ENCODE assay signal across 9 cellular contexts in the genomic region with DNA sequence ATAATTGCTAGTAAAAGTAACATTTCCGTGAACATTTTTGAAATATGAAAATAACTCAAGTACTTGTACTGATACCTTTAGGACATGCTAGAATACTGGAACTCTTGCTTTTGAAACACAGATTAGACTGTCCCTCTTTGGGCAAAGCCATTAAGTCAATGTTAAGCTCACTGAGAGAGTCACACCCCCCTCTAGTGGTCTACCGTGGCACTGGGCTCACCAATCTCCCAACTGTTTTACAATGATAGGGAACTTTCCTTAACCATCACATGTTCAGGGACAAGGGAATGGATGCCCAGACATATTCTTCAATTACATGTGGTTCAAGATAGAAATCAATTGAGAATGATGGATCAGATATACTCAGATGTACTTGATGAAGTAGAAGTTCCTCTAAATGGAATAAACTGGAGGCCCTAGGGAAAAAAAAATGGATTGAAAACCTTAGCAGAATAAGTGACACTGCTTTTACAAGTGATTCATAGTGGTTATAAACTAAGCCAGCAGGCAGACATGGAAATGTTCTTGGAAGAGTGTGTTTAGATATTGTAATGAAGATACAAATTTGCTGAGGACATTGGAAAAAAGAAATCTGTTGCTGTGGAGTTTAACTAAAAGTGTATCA. TPM values are rescaled to one million over a fixed set of nuclear protein-coding genes. Genes with fewer than 3 reads are reported as not detected.
A peak's percentile ranks its signal among the peaks of the same experiment; 100 is the strongest.
DNase-seq lines count a peak whose midpoint lies in the region; ATAC-seq and TF ChIP-seq lines count a peak whose summit lies in the region.
"Had no signal": no experiment of that assay in that cellular context is flagged by ENCODE, and none has a peak within 500 bp of the region (broad histone marks: within the 10 kb centered on the region; RNA-seq: fewer than 3 reads in every experiment).

No MANE protein-coding gene starts in this region.

- intact Hi-C loops in left cardiac atrium (cut with DNase I) = loop anchor here in 1 of 2 donors (5.0 to 10.0 kb wide), 2 partner anchors 130 to 582 kb away; no protein-coding TSS in a partner anchor

- H4K20me1 ChIP-seq in KMS-11 (ENCODE audit: insufficient read depth) = no peaks in the 10 kb centered on the region
- H4K20me1 ChIP-seq in SU-DHL-6 (ENCODE audit: low read depth, low read length) = no peaks in the 10 kb centered on the region

- H3K27me3 Mint-ChIP-seq in activated naive CD8-positive, alpha-beta T cell treated with anti-CD3 and anti-CD28 coated beads, Interleukin-2, amount 50 U/mL, for 24 hours = peaks cover 3% of the 10 kb centered on the region

- no peak for ATAC-seq in activated naive CD8-positive, alpha-beta T cell treated with anti-CD3 and anti-CD28 coated beads, Interleukin-2, amount 50 U/mL, for 24 hours
- ATAC-seq in left cardiac atrium (peak; percentile 57 to 70), GM21723 (IDR thresholded peaks at IDR 0.05; ENCODE audit: unreplicated experiment) (no peak)

- H3K9ac ChIP-seq in KMS-11 (no peak overlapping the region), SU-DHL-6 (ENCODE audit: low read length) (no peak overlapping the region)

- H3K79me2 ChIP-seq in KMS-11 (ENCODE audit: insufficient read depth, low read depth) (no peaks in the 10 kb centered on the region), SU-DHL-6 (ENCODE audit: insufficient read depth, low read length) (no peaks in the 10 kb centered on the region)

- H3K27me3 ChIP-seq in KMS-11 (ENCODE audit: insufficient read depth, low read depth) = no peaks in the 10 kb centered on the region
- no peaks in the 10 kb centered on the region for H3K27me3 ChIP-seq in SU-DHL-6 (ENCODE audit: low read length)

- no peaks in the 10 kb centered on the region for H3K4me1 Mint-ChIP-seq in activated naive CD8-positive, alpha-beta T cell treated with anti-CD3 and anti-CD28 coated beads, Interleukin-2, amount 50 U/mL, for 24 hours

- H3F3A ChIP-seq in SU-DHL-6 (ENCODE audit: insufficient read depth) = no peaks in the 10 kb centered on the region

- no peaks in the 10 kb centered on the region for H3K9me2 ChIP-seq in SU-DHL-6 (replicated peaks; ENCODE audit: insufficient read depth, low read length)

- H3K4me3 Mint-ChIP-seq in activated naive CD8-positive, alpha-beta T cell treated with anti-CD3 and anti-CD28 coated beads, Interleukin-2, amount 50 U/mL, for 24 hours = no peak overlapping the region

- H3K9me3 ChIP-seq in SU-DHL-6 (ENCODE audit: insufficient read depth, low read length) = no peaks in the 10 kb centered on the region

- H3K9me3 Mint-ChIP-seq in activated naive CD8-positive, alpha-beta T cell treated with anti-CD3 and anti-CD28 coated beads, Interleukin-2, amount 50 U/mL, for 24 hours = no peaks in the 10 kb centered on the region

- H2AFZ ChIP-seq in KMS-11 (ENCODE audit: low read depth) (no peak overlapping the region), SU-DHL-6 (ENCODE audit: low read depth, low read length, severe bottlenecking) (no peak overlapping the region)

- no peaks in the 10 kb centered on the region for H3K36me3 ChIP-seq in KMS-11 (ENCODE audit: insufficient read depth)
- no peaks in the 10 kb centered on the region for H3K36me3 ChIP-seq in SU-DHL-6 (ENCODE audit: low read length)

- H3K27ac Mint-ChIP-seq in activated naive CD8-positive, alpha-beta T cell treated with anti-CD3 and anti-CD28 coated beads, Interleukin-2, amount 50 U/mL, for 24 hours = no peak overlapping the region

- TF ChIP-seq CTCF in KMS-11 (conservative IDR thresholded peaks at IDR 0.05; ENCODE audit: low read depth, low read length) (peak; percentile 88), SU-DHL-6 (IDR thresholded peaks at IDR 0.05; ENCODE audit: insufficient read depth, low read length, poor library complexity, severe bottlenecking) (peak; percentile 95)

- no peak overlapping the region for H3K4me3 ChIP-seq in KMS-11 (IDR thresholded peaks at IDR 0.05; ENCODE audit: insufficient read depth, low read depth, low read length)
- no peak overlapping the region for H3K4me3 ChIP-seq in SU-DHL-6 (ENCODE audit: insufficient read depth, low read length, poor library complexity, severe bottlenecking)

- no peaks in the 10 kb centered on the region for H3K4me1 ChIP-seq in KMS-11 (ENCODE audit: low read depth, poor library complexity, severe bottlenecking)

- DNase-seq in EL (peak; percentile 68), left cardiac atrium (peak; percentile 66), renal cortical epithelial cell (ENCODE audit: low read depth) (peak; percentile 43), occipital lobe (lab: John Stamatoyannopoulos, UW) (no peak)
- DNase-seq in activated naive CD8-positive, alpha-beta T cell treated with anti-CD3 and anti-CD28 coated beads, Interleukin-2, amount 50 U/mL, for 24 hours = peak; percentile 74

- H3K36me3 Mint-ChIP-seq in activated naive CD8-positive, alpha-beta T cell treated with anti-CD3 and anti-CD28 coated beads, Interleukin-2, amount 50 U/mL, for 24 hours (ENCODE audit: low read depth) = no peaks in the 10 kb centered on the region

- H3K4me2 ChIP-seq in KMS-11 (no peak overlapping the region), SU-DHL-6 (ENCODE audit: low read depth, low read length, poor library complexity, severe bottlenecking) (no peak overlapping the region)

- no peak overlapping the region for H3K27ac ChIP-seq in KMS-11
- no peak overlapping the region for H3K27ac ChIP-seq in SU-DHL-6 (ENCODE audit: low read depth, low read length)
- H3K27ac ChIP-seq: epithelial cell of prostate had no signal

RNA-seq across cellular contexts. Expression of a gene that starts 17.8 kb away (rescaled TPM):
- total RNA-seq in left cardiac atrium (not detected), renal cortical epithelial cell (not detected in 2 replicates), occipital lobe (not detected)

RNA-seq across cellular contexts. Expression of a gene that starts 42.0 kb away (rescaled TPM):
- total RNA-seq in left cardiac atrium = not detected
- total RNA-seq in renal cortical epithelial cell = not detected in 2 replicates
- not detected for total RNA-seq in occipital lobe

RNA-seq across cellular contexts. Expression of a gene that starts 59.8 kb away (rescaled TPM):
- total RNA-seq in left cardiac atrium (not detected), renal cortical epithelial cell (not detected in 2 replicates), occipital lobe (not detected)

Comparison
In these comparisons a context has a peak if more than half of its experiments do, and no peak if none do; other contexts are left out.
1. ATAC-seq: peak in left cardiac atrium (2 of 2); none in activated naive CD8-positive, alpha-beta T cell treated with anti-CD3 and anti-CD28 coated beads, Interleukin-2, amount 50 U/mL, for 24 hours (single experiment) and GM21723 (single experiment).